ENCODE assay signal across 13 cellular contexts in genomic region chr1:162732566-162733335, GRCh38. TPM values are rescaled to one million over a fixed set of nuclear protein-coding genes. Genes with fewer than 3 reads are reported as not detected.
A peak's percentile ranks its signal among the peaks of the same experiment; 100 is the strongest.
DNase-seq lines count a peak whose midpoint lies in the region; ATAC-seq and TF ChIP-seq lines count a peak whose summit lies in the region.
"Had no signal": no experiment of that assay in that cellular context is flagged by ENCODE, and none has a peak within 500 bp of the region (broad histone marks: within the 10 kb centered on the region; RNA-seq: fewer than 3 reads in every experiment).

No MANE protein-coding gene starts in this region.

- H3K36me3 Mint-ChIP-seq in neural progenitor cell: no peaks in the 10 kb centered on the region
- no peaks in the 10 kb centered on the region for H3K36me3 Mint-ChIP-seq in effector memory CD8-positive, alpha-beta T cell (ENCODE audit: insufficient read depth)

- H3K9me3 Mint-ChIP-seq in neural progenitor cell: peaks cover 2% of the 10 kb centered on the region
- no peaks in the 10 kb centered on the region for H3K9me3 Mint-ChIP-seq in effector memory CD8-positive, alpha-beta T cell
- H3K9me3 Mint-ChIP-seq: type B pancreatic cell had no signal

- H3K27me3 ChIP-seq in heart left ventricle (no peaks in the 10 kb centered on the region), neural progenitor cell (no peaks in the 10 kb centered on the region)

- no peak overlapping the region for H3K9ac ChIP-seq in neural progenitor cell
- H3K9ac ChIP-seq: parathyroid adenoma had no signal

- H3K27ac ChIP-seq in heart left ventricle (peak overlapping the region in 11 of 12 donors; percentile 37 to 81 (median 57)), neural progenitor cell (no peak overlapping the region)
- H3K27ac ChIP-seq: parathyroid adenoma had no signal

- H3K4me3 Mint-ChIP-seq in neural progenitor cell: no peak overlapping the region
- H3K4me3 Mint-ChIP-seq in effector memory CD8-positive, alpha-beta T cell: no peak overlapping the region
- H3K4me3 Mint-ChIP-seq: type B pancreatic cell had no signal

- peak; percentile 77 for DNase-seq in Right ventricle myocardium inferior (ENCODE audit: missing footprints)
- DNase-seq in cardiac septum (ENCODE audit: low spot score): no peak
- peak; percentile 29 to 69 (median 67) for DNase-seq in heart left ventricle
- DNase-seq in neural progenitor cell (ENCODE audit: low spot score): no peak
- no peak for DNase-seq in posterior vena cava (ENCODE audit: low spot score)
- DNase-seq in GM10266 (ENCODE audit: extremely low spot score): no peak
- DNase-seq in effector memory CD8-positive, alpha-beta T cell: no peak
- DNase-seq: activated naive CD4-positive, alpha-beta T cell treated with anti-CD3 and anti-CD28 coated beads, Interleukin-2, amount 50 U/mL, for 16 hours; effector CD8-positive, alpha-beta T cell; SHP77 had no signal

- peaks cover 14% of the 10 kb centered on the region for H3K4me1 Mint-ChIP-seq in neural progenitor cell
- H3K4me1 Mint-ChIP-seq in effector memory CD8-positive, alpha-beta T cell (ENCODE audit: low read depth in 2 of 2): peaks cover 0 to 2% of the 10 kb centered on the region in 2 donors

- no peak for TF ChIP-seq CTCF in heart left ventricle (IDR thresholded peaks at IDR 0.05)
- no peak for TF ChIP-seq CTCF in neural progenitor cell (IDR thresholded peaks at IDR 0.05)
- TF ChIP-seq CTCF in GM10266 (IDR thresholded peaks at IDR 0.05; ENCODE audit: control insufficient read depth, insufficient read depth, low read depth, missing control alignments): no peak

- H3K27me3 Mint-ChIP-seq in neural progenitor cell (ENCODE audit: insufficient read depth, low read depth): no peaks in the 10 kb centered on the region
- H3K27me3 Mint-ChIP-seq in effector memory CD8-positive, alpha-beta T cell: peaks cover 6 to 7% of the 10 kb centered on the region in 2 donors
- H3K27me3 Mint-ChIP-seq: type B pancreatic cell had no signal

- H4K20me1 ChIP-seq in neural progenitor cell (ENCODE audit: low read depth): no peaks in the 10 kb centered on the region

- ATAC-seq in Right ventricle myocardium inferior (peak; percentile 93), heart left ventricle (peak; percentile 59 to 93 (median 86)), HG02678 (IDR thresholded peaks at IDR 0.05; ENCODE audit: unreplicated experiment) (no peak)
- no peak for ATAC-seq in effector memory CD8-positive, alpha-beta T cell (replicated peaks)

- intact Hi-C loops in Right ventricle myocardium inferior (cut with DNase I) (loop anchor here (5.0 kb wide), 1 partner anchor 100 kb away; the partner anchor contains the start of gene DDR2), cardiac septum (cut with DNase I) (no loop called here), heart left ventricle (cut with DNase I) (loop anchor here in 1 of 10 donors (10.0 kb wide), 1 partner anchor 108 kb away; no protein-coding TSS in a partner anchor), posterior vena cava (cut with DNase I) (no loop called here)

- H3K27ac Mint-ChIP-seq in neural progenitor cell: peak overlapping the region; percentile 62
- H3K27ac Mint-ChIP-seq in effector memory CD8-positive, alpha-beta T cell: no peak overlapping the region
- H3K27ac Mint-ChIP-seq: type B pancreatic cell had no signal

- H3K9me3 ChIP-seq in heart left ventricle (no peaks in the 10 kb centered on the region), neural progenitor cell (ENCODE audit: low read depth) (no peaks in the 10 kb centered on the region)

- H3K79me2 ChIP-seq in neural progenitor cell (ENCODE audit: low read depth): no peaks in the 10 kb centered on the region
- H3K79me2 ChIP-seq: parathyroid adenoma had no signal

- peaks cover 0 to 26% (median 10%) of the 10 kb centered on the region in 12 donors for H3K4me1 ChIP-seq in heart left ventricle
- H3K4me1 ChIP-seq in neural progenitor cell: peaks cover 17% of the 10 kb centered on the region
- H3K4me1 ChIP-seq: parathyroid adenoma had no signal

- H3K4me2 ChIP-seq in neural progenitor cell: no peak overlapping the region

- no peaks in the 10 kb centered on the region for H3K36me3 ChIP-seq in heart left ventricle
- no peaks in the 10 kb centered on the region for H3K36me3 ChIP-seq in neural progenitor cell

- 71 to 81% (median 76%) methylated on average over 8 of the region's 8 CpGs for WGBS in heart left ventricle, 4 donors

- H3F3A ChIP-seq in neural progenitor cell (ENCODE audit: low read depth): peaks cover 8% of the 10 kb centered on the region

- no peak overlapping the region for H2AFZ ChIP-seq in neural progenitor cell (replicated peaks)
- H2AFZ ChIP-seq: parathyroid adenoma had no signal

- no peak for TF ChIP-seq POLR2A in heart left ventricle (IDR thresholded peaks at IDR 0.05)

- H3K4me3 ChIP-seq in heart left ventricle (no peak overlapping the region), neural progenitor cell (no peak overlapping the region)

RNA-seq across cellular contexts. Expression of gene HSD17B7, which starts 57.8 kb away (rescaled TPM):
- total RNA-seq in Right ventricle myocardium inferior (4.2 TPM), cardiac septum (4.6 TPM), heart left ventricle (1 to 10 TPM; 2.6 to 6.9 (median 4.0) TPM), neural progenitor cell (ENCODE audit: low replicate concordance) (48.0 and 53.6 TPM in 2 replicates), posterior vena cava (1 to 10 TPM; 4.0 to 5.5 TPM)
- 10 to 100 TPM in 1 of 2 donors, 1 to 10 TPM in 1; 2.7 to 15.9 TPM for polyA plus RNA-seq in heart left ventricle

Comparison
In these comparisons a context has a peak if more than half of its experiments do, and no peak if none do; other contexts are left out.
1. DNase-seq: peak in Right ventricle myocardium inferior (single experiment) and heart left ventricle (5 of 5); none in cardiac septum (single experiment), neural progenitor cell (single experiment), posterior vena cava (single experiment), GM10266 (single experiment) and effector memory CD8-positive, alpha-beta T cell (0 of 3).
2. ATAC-seq: peak in Right ventricle myocardium inferior (single experiment) and heart left ventricle (4 of 4); none in HG02678 (single experiment) and effector memory CD8-positive, alpha-beta T cell (single experiment).